25 cellular contexts compared by ENCODE assay signal in the genomic region with DNA sequence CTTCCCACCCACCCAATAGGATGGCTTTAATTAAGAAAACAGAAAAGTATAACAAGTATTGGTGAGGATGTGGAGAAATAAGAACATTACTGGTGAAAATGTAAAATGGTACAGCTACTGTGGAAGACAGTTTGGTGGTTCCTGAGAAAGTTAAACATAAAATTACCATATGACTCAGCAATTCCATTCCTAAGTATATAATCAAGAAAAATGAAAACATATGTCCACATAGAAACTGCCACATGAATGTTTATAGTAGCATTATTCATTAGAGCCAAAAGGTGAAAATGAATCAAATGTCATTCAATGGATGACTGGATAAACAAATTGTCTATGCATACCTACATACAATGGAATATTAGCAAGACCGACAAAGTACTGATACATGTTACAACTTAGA. TPM values are rescaled to one million over a fixed set of nuclear protein-coding genes. Genes with fewer than 3 reads are reported as not detected.
DNase-seq lines count a peak whose midpoint lies in the region; ATAC-seq and TF ChIP-seq lines count a peak whose summit lies in the region.
"Had no signal": no experiment of that assay in that cellular context is flagged by ENCODE, and none has a peak within 500 bp of the region (broad histone marks: within the 10 kb centered on the region; RNA-seq: fewer than 3 reads in every experiment).

No MANE protein-coding gene starts in this region.

- no peak for ATAC-seq in natural killer cell treated with Interleukin-12 subunit alpha and Interleukin-12 subunit beta and Interleukin-15 and Interleukin-18, amount 100 ng/mL, for 72 hours
- ATAC-seq in GM19328 (IDR thresholded peaks at IDR 0.05; ENCODE audit: unreplicated experiment): no peak
- ATAC-seq: left colon; stimulated activated naive B cell treated with anti-CD40 and anti-IgM and Interleukin-4, amounts not matched to agents 10 μg/mL and 1 μg/mL and 100 μg/mL, for 72 hours; T-helper 17 cell had no signal

- no peak overlapping the region for H3K27ac ChIP-seq in mesenchymal stem cell (ENCODE audit: low read length, poor library complexity, severe bottlenecking)
- H3K27ac ChIP-seq: dorsolateral prefrontal cortex, sigmoid colon, SJSA1, upper lobe of left lung had no signal

- H3K27ac Mint-ChIP-seq in natural killer cell treated with Interleukin-12 subunit alpha and Interleukin-12 subunit beta and Interleukin-15 and Interleukin-18, amount 100 ng/mL, for 72 hours: no peak overlapping the region
- H3K27ac Mint-ChIP-seq: activated CD4-positive, alpha-beta memory T cell treated with anti-CD3 and anti-CD28 coated beads for 36 hours; activated naive CD4-positive, alpha-beta T cell treated with anti-CD3 and anti-CD28 coated beads, Interleukin-2, amount 50 U/mL, for 24 hours; IgD-negative memory B cell; T-helper 17 cell had no signal

- no peaks in the 10 kb centered on the region for H3K9me3 Mint-ChIP-seq in natural killer cell treated with Interleukin-12 subunit alpha and Interleukin-12 subunit beta and Interleukin-15 and Interleukin-18, amount 100 ng/mL, for 72 hours
- H3K9me3 Mint-ChIP-seq: activated CD4-positive, alpha-beta memory T cell treated with anti-CD3 and anti-CD28 coated beads for 36 hours; activated naive CD4-positive, alpha-beta T cell treated with anti-CD3 and anti-CD28 coated beads, Interleukin-2, amount 50 U/mL, for 24 hours; IgD-negative memory B cell; stimulated activated naive B cell treated with anti-CD40 and anti-IgM and Interleukin-4, amounts not matched to agents 10 μg/mL and 1 μg/mL and 100 μg/mL, for 72 hours had no signal

- no peak overlapping the region for H2BK120ac ChIP-seq in mesenchymal stem cell (ENCODE audit: low read depth, low read length)

- no peak overlapping the region for H2BK15ac ChIP-seq in mesenchymal stem cell (ENCODE audit: low read depth, poor library complexity, severe bottlenecking)

- peaks cover 28 to 55% of the 10 kb centered on the region in 2 donors for H3K27me3 Mint-ChIP-seq in natural killer cell treated with Interleukin-12 subunit alpha and Interleukin-12 subunit beta and Interleukin-15 and Interleukin-18, amount 100 ng/mL, for 72 hours

- no peak overlapping the region for H3K18ac ChIP-seq in mesenchymal stem cell (ENCODE audit: low read depth in 1 of 2, low read length in 2 of 2)

- no peaks in the 10 kb centered on the region for H3K9me3 ChIP-seq in mesenchymal stem cell (ENCODE audit: control insufficient read depth, low read length)
- H3K9me3 ChIP-seq: SJSA1, upper lobe of left lung had no signal

- H3K23ac ChIP-seq in mesenchymal stem cell (ENCODE audit: low read length in 2 of 2): no peak overlapping the region

- H3K4me3 ChIP-seq in epithelial cell of esophagus (ENCODE audit: low read length) (no peak overlapping the region), mesenchymal stem cell (ENCODE audit: insufficient read depth in 1 of 2, low read depth in 1 of 2, low read length in 2 of 2) (peak overlapping the region in 1 of 2 experiments; percentile 43)
- H3K4me3 ChIP-seq: dorsolateral prefrontal cortex, sigmoid colon, SJSA1, upper lobe of left lung had no signal

- H3K9ac ChIP-seq in mesenchymal stem cell (ENCODE audit: low read length): no peak overlapping the region

- H3K4me3 Mint-ChIP-seq in natural killer cell treated with Interleukin-12 subunit alpha and Interleukin-12 subunit beta and Interleukin-15 and Interleukin-18, amount 100 ng/mL, for 72 hours: no peak overlapping the region
- H3K4me3 Mint-ChIP-seq: activated CD4-positive, alpha-beta memory T cell treated with anti-CD3 and anti-CD28 coated beads for 36 hours; activated naive CD4-positive, alpha-beta T cell treated with anti-CD3 and anti-CD28 coated beads, Interleukin-2, amount 50 U/mL, for 24 hours; IgD-negative memory B cell; stimulated activated naive B cell treated with anti-CD40 and anti-IgM and Interleukin-4, amounts not matched to agents 10 μg/mL and 1 μg/mL and 100 μg/mL, for 72 hours; T-helper 17 cell had no signal

- H4K91ac ChIP-seq in mesenchymal stem cell (ENCODE audit: low read length): no peak overlapping the region

- H2AFZ ChIP-seq in mesenchymal stem cell (ENCODE audit: low read depth, low read length): no peak overlapping the region

- 96% methylated on average over 1 of the region's 1 CpG for WGBS in mesenchymal stem cell

- DNase-seq in EL (peak; percentile 48), RPMI7951 (ENCODE audit: low read depth) (peak; percentile 17), epithelial cell of esophagus (ENCODE audit: low read depth) (peak; percentile 59), mesenchymal stem cell (peak; percentile 14), inferior parietal cortex (ENCODE audit: extremely low spot score) (no peak)
- no peak for DNase-seq in natural killer cell treated with Interleukin-12 subunit alpha and Interleukin-12 subunit beta and Interleukin-15 and Interleukin-18, amount 100 ng/mL, for 72 hours (ENCODE audit: low spot score)
- DNase-seq: activated CD4-positive, alpha-beta memory T cell treated with anti-CD3 and anti-CD28 coated beads for 36 hours; activated CD4-positive, CD25-positive, alpha-beta regulatory T cell treated with anti-CD3 and anti-CD28 coated beads, Interleukin-2, amount 50 U/mL, for 72 hours; activated CD8-positive, alpha-beta memory T cell treated with anti-CD3 and anti-CD28 coated beads, Interleukin-2, amount 50 U/mL, for 4 hours; anterior cingulate cortex; caudate nucleus; dorsolateral prefrontal cortex; foreskin melanocyte; left colon; NCI-H345; NCI-H774; RPMI8226; sigmoid colon; stimulated activated naive B cell treated with anti-CD40 and anti-IgM and Interleukin-4, amounts not matched to agents 10 μg/mL and 1 μg/mL and 100 μg/mL, for 72 hours; T-helper 17 cell; upper lobe of left lung had no signal

- peaks cover 18% of the 10 kb centered on the region for H3K79me1 ChIP-seq in mesenchymal stem cell (replicated peaks; ENCODE audit: low read length, poor library complexity, severe bottlenecking)

- no peak overlapping the region for H2BK12ac ChIP-seq in mesenchymal stem cell (ENCODE audit: low read length in 2 of 2)

- H4K8ac ChIP-seq in mesenchymal stem cell (ENCODE audit: low read length): no peak overlapping the region

- H3K4me1 ChIP-seq in mesenchymal stem cell (ENCODE audit: control insufficient read depth, insufficient read depth, low read depth, low read length): peaks cover 7% of the 10 kb centered on the region
- H3K4me1 ChIP-seq: sigmoid colon, upper lobe of left lung had no signal

- H3K27me3 ChIP-seq in mesenchymal stem cell (ENCODE audit: control insufficient read depth in 1 of 2, insufficient read depth in 1 of 2, low read length in 2 of 2): no peaks in the 10 kb centered on the region
- H3K27me3 ChIP-seq: dorsolateral prefrontal cortex, sigmoid colon, SJSA1, upper lobe of left lung had no signal

- H2AK5ac ChIP-seq in mesenchymal stem cell (ENCODE audit: low read length, severe bottlenecking): no peak overlapping the region

- H3K36me3 Mint-ChIP-seq in natural killer cell treated with Interleukin-12 subunit alpha and Interleukin-12 subunit beta and Interleukin-15 and Interleukin-18, amount 100 ng/mL, for 72 hours: no peaks in the 10 kb centered on the region
- H3K36me3 Mint-ChIP-seq: activated CD4-positive, alpha-beta memory T cell treated with anti-CD3 and anti-CD28 coated beads for 36 hours; activated naive CD4-positive, alpha-beta T cell treated with anti-CD3 and anti-CD28 coated beads, Interleukin-2, amount 50 U/mL, for 24 hours; IgD-negative memory B cell had no signal

- H3K14ac ChIP-seq in mesenchymal stem cell (ENCODE audit: low read length in 2 of 2): no peak overlapping the region

- no peaks in the 10 kb centered on the region for H3K4me1 Mint-ChIP-seq in natural killer cell treated with Interleukin-12 subunit alpha and Interleukin-12 subunit beta and Interleukin-15 and Interleukin-18, amount 100 ng/mL, for 72 hours (ENCODE audit: low read depth in 2 of 2)
- H3K4me1 Mint-ChIP-seq: activated naive CD4-positive, alpha-beta T cell treated with anti-CD3 and anti-CD28 coated beads, Interleukin-2, amount 50 U/mL, for 24 hours; IgD-negative memory B cell; stimulated activated naive B cell treated with anti-CD40 and anti-IgM and Interleukin-4, amounts not matched to agents 10 μg/mL and 1 μg/mL and 100 μg/mL, for 72 hours; T-helper 17 cell had no signal

- peaks cover 29 to 93% of the 10 kb centered on the region in 2 experiments for H3K36me3 ChIP-seq in mesenchymal stem cell (ENCODE audit: control insufficient read depth in 1 of 2, insufficient read depth in 2 of 2, low read depth in 1 of 2, low read length in 2 of 2)
- H3K36me3 ChIP-seq: upper lobe of left lung had no signal

- no peak overlapping the region for H2BK5ac ChIP-seq in mesenchymal stem cell (ENCODE audit: low read depth, low read length, poor library complexity, severe bottlenecking)

- H3K4me2 ChIP-seq in mesenchymal stem cell (ENCODE audit: low read length, poor library complexity, severe bottlenecking): no peak overlapping the region

- no peak for TF ChIP-seq CTCF in epithelial cell of esophagus (IDR thresholded peaks at IDR 0.05; ENCODE audit: insufficient read depth, low read depth, low read length, missing control alignments)

- H3K4ac ChIP-seq in mesenchymal stem cell (ENCODE audit: low read depth in 1 of 2, low read length in 2 of 2): no peak overlapping the region

RNA-seq across cellular contexts. Expression of a gene that starts 16.9 kb away (rescaled TPM):
- total RNA-seq in RPMI7951 (2014; rRNA removed; shearing (Covaris generic)): 15.7 and 16.8 TPM in 2 replicates
- 57.1 TPM for polyA plus RNA-seq in mesenchymal stem cell (2013, experiment 1 of 2)
- polyA plus RNA-seq in mesenchymal stem cell (2013, experiment 2 of 2): 56.1 TPM
- not detected for total RNA-seq in natural killer cell treated with Interleukin-12 subunit alpha and Interleukin-12 subunit beta and Interleukin-15 and Interleukin-18, amount 100 ng/mL, for 72 hours
- total RNA-seq: T-helper 17 cell had no signal
- polyA plus RNA-seq: IgD-negative memory B cell had no signal

RNA-seq across cellular contexts. Expression of a gene that starts 49.3 kb away (rescaled TPM):
- total RNA-seq in RPMI7951 (2014; rRNA removed; shearing (Covaris generic)): 30.0 and 31.1 TPM in 2 replicates
- polyA plus RNA-seq in mesenchymal stem cell (2013, experiment 1 of 2): 45.0 TPM
- 46.6 TPM for polyA plus RNA-seq in mesenchymal stem cell (2013, experiment 2 of 2)
- 10 to 100 TPM; 35.0 to 55.3 TPM for total RNA-seq in natural killer cell treated with Interleukin-12 subunit alpha and Interleukin-12 subunit beta and Interleukin-15 and Interleukin-18, amount 100 ng/mL, for 72 hours

Comparison
In these comparisons a context has a peak if more than half of its experiments do, and no peak if none do; other contexts are left out.
1. DNase-seq: peak in EL (single experiment), RPMI7951 (single experiment), epithelial cell of esophagus (single experiment) and mesenchymal stem cell (single experiment); none in inferior parietal cortex (single experiment) and natural killer cell treated with Interleukin-12 subunit alpha and Interleukin-12 subunit beta and Interleukin-15 and Interleukin-18, amount 100 ng/mL, for 72 hours (single experiment).
2. RNA of a gene that starts 16.9 kb away (total RNA-seq): 15.7 to 16.8 TPM in RPMI7951; not detected in natural killer cell treated with Interleukin-12 subunit alpha and Interleukin-12 subunit beta and Interleukin-15 and Interleukin-18, amount 100 ng/mL, for 72 hours; every median in the first group is over 10 times any median in the second.